9 cellular contexts compared by ENCODE assay signal in the genomic region with DNA sequence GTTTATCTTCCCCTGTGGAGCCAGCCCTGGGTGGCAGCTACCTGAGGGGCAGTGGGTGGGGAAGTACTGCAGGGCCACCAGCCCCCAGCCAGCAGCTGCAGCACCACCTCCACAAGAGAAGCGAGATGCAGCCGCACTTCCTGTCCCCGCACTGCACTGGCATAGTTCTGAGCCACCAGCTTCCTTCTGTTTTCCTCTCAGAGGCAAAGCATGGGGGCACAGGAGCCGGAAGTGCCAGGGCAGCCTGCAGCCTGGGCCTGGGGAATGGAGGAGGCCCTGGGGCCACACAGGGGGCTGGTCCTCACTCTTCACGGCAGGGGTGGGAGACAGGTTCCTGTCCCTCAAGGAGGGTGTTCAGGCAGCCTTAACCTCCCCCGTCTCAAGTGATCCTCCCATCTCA. TPM values are rescaled to one million over a fixed set of nuclear protein-coding genes. Genes with fewer than 3 reads are reported as not detected.
A peak's percentile ranks its signal among the peaks of the same experiment; 100 is the strongest.
DNase-seq lines count a peak whose midpoint lies in the region; ATAC-seq and TF ChIP-seq lines count a peak whose summit lies in the region.
"Had no signal": no experiment of that assay in that cellular context is flagged by ENCODE, and none has a peak within 500 bp of the region (broad histone marks: within the 10 kb centered on the region; RNA-seq: fewer than 3 reads in every experiment).

No MANE protein-coding gene starts in this region.

- H4K8ac ChIP-seq in IMR-90 (ENCODE audit: low read depth in 2 of 2, low read length in 2 of 2) = no peak overlapping the region

- H3K14ac ChIP-seq in IMR-90 (replicated peaks; ENCODE audit: low read depth, low read length) = no peak overlapping the region

- no CpG with 5 or more reads among the region's 6 CpGs for WGBS in IMR-90 (ENCODE audit: extremely low coverage in 2 of 2, insufficient read length in 1 of 2), 2 experiments

- CTCF ChIA-PET in IMR-90 (lab: Yijun Ruan, JAX) = interaction anchor here (0.6 to 0.9 kb wide), 2 partner anchors 20 to 165 kb away, joined by 3 to 4 read pairs; no protein-coding TSS in a partner anchor
- CTCF ChIA-PET in activated CD4-positive, alpha-beta T cell treated with anti-CD3 and anti-CD28 coated beads for 36 hours (lab: Charles Lee) = interaction anchor here (0.6 to 4.7 kb wide), 6 partner anchors 9 to 236 kb away, joined by 3 to 41 read pairs (median 14); a partner anchor contains a TSS

- POLR2A ChIA-PET in IMR-90 (lab: Charles Lee; ENCODE audit: unreplicated experiment) = no interaction called here
- POLR2A ChIA-PET in activated CD4-positive, alpha-beta T cell treated with anti-CD3 and anti-CD28 coated beads for 36 hours (lab: Charles Lee) = interaction anchor here (0.7 to 1.5 kb wide), 6 partner anchors 10 to 1220 kb away, joined by 3 to 8 read pairs (median 4); no protein-coding TSS in a partner anchor

- no peak overlapping the region for H2AFZ ChIP-seq in IMR-90 (replicated peaks; ENCODE audit: low read length, poor library complexity)

- H3K27me3 Mint-ChIP-seq in activated CD4-positive, alpha-beta T cell treated with anti-CD3 and anti-CD28 coated beads for 36 hours = no peaks in the 10 kb centered on the region
- no peaks in the 10 kb centered on the region for H3K27me3 Mint-ChIP-seq in chondrocyte (ENCODE audit: low read depth)

- dilution Hi-C loops in IMR-90 (cut with HindIII; ENCODE audit: low sequenced_read_pairs, unreplicated experiment) = no loop called here

- H3K4me1 ChIP-seq in IMR-90 (ENCODE audit: control insufficient read depth, insufficient read depth, low read length) = peaks cover 3% of the 10 kb centered on the region; the same call in 1 of the 2 replicates

- DNase-seq in IMR-90 (no peak), DMS 273 treated with DMSO at 0.1 percent for 48 hours (lab: John Stamatoyannopoulos, UW) (no peak), NCI-H226 (no peak), retina (no peak), chondrocyte (ENCODE audit: low spot score) (no peak)
- peak; percentile 71 for DNase-seq in activated CD4-positive, alpha-beta T cell treated with anti-CD3 and anti-CD28 coated beads for 36 hours
- DNase-seq in effector CD8-positive, alpha-beta T cell (lab: John Stamatoyannopoulos, UW) = peak; percentile 28
- peak; percentile 51 for DNase-seq in stimulated activated CD4-positive, alpha-beta T cell treated with anti-CD3 and anti-CD28 coated beads, Interleukin-4, amount 100 ng/mL, for 24 hours
- DNase-seq: NCI-H1694 had no signal

- H2BK20ac ChIP-seq in IMR-90 (ENCODE audit: low read depth, low read length) = no peak overlapping the region

- no peak overlapping the region for H3K4me3 ChIP-seq in IMR-90 (ENCODE audit: insufficient read depth, low read depth, low read length)

- intact Hi-C loops in IMR-90 (cut with micrococcal nuclease) = no loop called here
- intact Hi-C loops in activated CD4-positive, alpha-beta T cell treated with anti-CD3 and anti-CD28 coated beads for 36 hours (cut with DNase I, micrococcal nuclease) = no loop called here

- H3K9ac ChIP-seq in IMR-90 (ENCODE audit: low read depth, low read length) = no peak overlapping the region

- peaks cover 16% of the 10 kb centered on the region for H3K36me3 Mint-ChIP-seq in activated CD4-positive, alpha-beta T cell treated with anti-CD3 and anti-CD28 coated beads for 36 hours (ENCODE audit: low read depth)
- peaks cover 9% of the 10 kb centered on the region for H3K36me3 Mint-ChIP-seq in chondrocyte (ENCODE audit: low read depth)

- no peaks in the 10 kb centered on the region for H3K9me3 ChIP-seq in IMR-90 (ENCODE audit: control insufficient read depth, insufficient read depth, low read length)

- peaks cover 46% of the 10 kb centered on the region for H3K4me1 Mint-ChIP-seq in activated CD4-positive, alpha-beta T cell treated with anti-CD3 and anti-CD28 coated beads for 36 hours
- peaks cover 3% of the 10 kb centered on the region for H3K4me1 Mint-ChIP-seq in chondrocyte (ENCODE audit: low read depth)

- H4K5ac ChIP-seq in IMR-90 (ENCODE audit: low read depth, low read length) = no peak overlapping the region

- H3K9me1 ChIP-seq in IMR-90 (ENCODE audit: insufficient read depth, low read length) = peaks cover 2% of the 10 kb centered on the region; the same call in 1 of the 2 replicates

- peak overlapping the region; percentile 33 for H2AK9ac ChIP-seq in IMR-90 (replicated peaks; ENCODE audit: low read depth, low read length, poor library complexity)

- H3K79me1 ChIP-seq in IMR-90 (ENCODE audit: low read depth in 1 of 2, low read length in 2 of 2) = peaks cover 0 to 14% of the 10 kb centered on the region in 2 experiments; a peak in 2 of 4 replicates

- no peak overlapping the region for H4K91ac ChIP-seq in IMR-90 (ENCODE audit: insufficient read depth, low read depth, low read length)

- H2AK5ac ChIP-seq in IMR-90 (ENCODE audit: low read depth, low read length) = no peak overlapping the region; the same call in 1 of the 2 replicates

- peaks cover 53% of the 10 kb centered on the region; the same call in 1 of the 2 replicates for H3K36me3 ChIP-seq in IMR-90 (ENCODE audit: control insufficient read depth, insufficient read depth, low read length)

- no peak overlapping the region for H3K56ac ChIP-seq in IMR-90 (ENCODE audit: extremely low read depth, insufficient read depth, low read length)

- H3K4me2 ChIP-seq in IMR-90 (ENCODE audit: low read depth, low read length) = no peak overlapping the region

- no peak overlapping the region for H2BK15ac ChIP-seq in IMR-90 (ENCODE audit: low read depth, low read length)

- H3K27ac Mint-ChIP-seq in activated CD4-positive, alpha-beta T cell treated with anti-CD3 and anti-CD28 coated beads for 36 hours = peak overlapping the region; percentile 92
- no peak overlapping the region for H3K27ac Mint-ChIP-seq in chondrocyte (ENCODE audit: unreplicated experiment)

- no peak overlapping the region for H3K23ac ChIP-seq in IMR-90 (ENCODE audit: low read depth, low read length)

- no peak for TF ChIP-seq POLR2A in IMR-90 (IDR thresholded peaks at IDR 0.05; ENCODE audit: low read depth, low read length)

- no peak overlapping the region for H3K18ac ChIP-seq in IMR-90 (ENCODE audit: low read depth, low read length)

- no peaks in the 10 kb centered on the region; the same call in 1 of the 2 replicates for H4K20me1 ChIP-seq in IMR-90 (ENCODE audit: insufficient read depth, low read length)

- no peaks in the 10 kb centered on the region for H3K27me3 ChIP-seq in IMR-90 (ENCODE audit: control insufficient read depth, insufficient read depth, low read length)

- no peak for TF ChIP-seq RAD21 in IMR-90 (IDR thresholded peaks at IDR 0.05; ENCODE audit: low read length)

- no peak overlapping the region for H3K27ac ChIP-seq in IMR-90 (ENCODE audit: insufficient read depth, low read length)

- no peak overlapping the region for H2BK120ac ChIP-seq in IMR-90 (ENCODE audit: low read depth, low read length)

- BruUV-seq in IMR-90 (replicated peaks; lab: Mats Ljungman, UMichigan) = no TSS peak

- no peak for ATAC-seq in IMR-90 (ENCODE audit: low read depth)
- peak; percentile 71 for ATAC-seq in activated CD4-positive, alpha-beta T cell treated with anti-CD3 and anti-CD28 coated beads for 36 hours

- H3K9me3 Mint-ChIP-seq in activated CD4-positive, alpha-beta T cell treated with anti-CD3 and anti-CD28 coated beads for 36 hours (ENCODE audit: low read depth) = no peaks in the 10 kb centered on the region
- no peaks in the 10 kb centered on the region for H3K9me3 Mint-ChIP-seq in chondrocyte (ENCODE audit: low read depth)

- in situ Hi-C loops in IMR-90 (cut with MboI; ENCODE audit: low sequenced_read_pairs) = no loop called here

- peak overlapping the region; percentile 20 for H3K4me3 Mint-ChIP-seq in activated CD4-positive, alpha-beta T cell treated with anti-CD3 and anti-CD28 coated beads for 36 hours
- no peak overlapping the region for H3K4me3 Mint-ChIP-seq in chondrocyte (ENCODE audit: unreplicated experiment)

- no peak overlapping the region for H2BK5ac ChIP-seq in IMR-90 (ENCODE audit: low read depth, low read length, poor library complexity, severe bottlenecking)

- TF ChIP-seq CTCF in IMR-90 (conservative IDR thresholded peaks at IDR 0.05; ENCODE audit: low read depth, low read length) (no peak), chondrocyte (IDR thresholded peaks at IDR 0.05) (no peak)

- H3K4ac ChIP-seq in IMR-90 (ENCODE audit: low read depth, low read length) = no peak overlapping the region

RNA-seq across cellular contexts. Expression of a gene that starts 11.9 kb away (rescaled TPM):
- 8.8 and 10.8 TPM in 2 replicates for total RNA-seq in IMR-90 (2012; rRNA removed)
- 30.0 and 33.3 TPM in 2 replicates for polyA plus RNA-seq in IMR-90 (2012; rRNA removed)
- 11.6 and 27.3 TPM in 2 replicates for polyA plus RNA-seq in IMR-90 (2012; cell fraction: cytosol; rRNA removed)
- 67.7 and 113 TPM in 2 replicates for polyA plus RNA-seq in IMR-90 (2012; cell fraction: nucleus; rRNA removed; ENCODE audit: low replicate concordance)
- 10 to 100 TPM; 86.5 to 98.2 TPM for total RNA-seq in activated CD4-positive, alpha-beta T cell treated with anti-CD3 and anti-CD28 coated beads for 36 hours
- 1.6 to 2.7 TPM (median 2.4 TPM) in 3 replicates for total RNA-seq in chondrocyte

RNA-seq across cellular contexts. Expression of a gene that starts 18.9 kb away (rescaled TPM):
- total RNA-seq in IMR-90 (2012; rRNA removed) (17.2 and 19.7 TPM in 2 replicates), chondrocyte (32.0 to 35.9 TPM (median 34.8 TPM) in 3 replicates)
- polyA plus RNA-seq in IMR-90 (2012; rRNA removed) = 48.5 and 50.4 TPM in 2 replicates
- polyA plus RNA-seq in IMR-90 (2012; cell fraction: cytosol; rRNA removed) = 17.9 and 26.5 TPM in 2 replicates
- 243 and 309 TPM in 2 replicates for polyA plus RNA-seq in IMR-90 (2012; cell fraction: nucleus; rRNA removed; ENCODE audit: low replicate concordance)
- total RNA-seq in activated CD4-positive, alpha-beta T cell treated with anti-CD3 and anti-CD28 coated beads for 36 hours = 10 to 100 TPM; 55.4 to 66.6 TPM

RNA-seq across cellular contexts. Expression of a gene that starts 31.0 kb away (rescaled TPM):
- total RNA-seq in IMR-90 (2012; rRNA removed) (5.4 and 5.6 TPM in 2 replicates), chondrocyte (14.8 to 17.2 TPM (median 15.2 TPM) in 3 replicates)
- 24.1 and 26.5 TPM in 2 replicates for polyA plus RNA-seq in IMR-90 (2012; rRNA removed)
- polyA plus RNA-seq in IMR-90 (2012; cell fraction: cytosol; rRNA removed) = 17.9 and 18.9 TPM in 2 replicates
- 4.8 and 10.9 TPM in 2 replicates for polyA plus RNA-seq in IMR-90 (2012; cell fraction: nucleus; rRNA removed; ENCODE audit: low replicate concordance)
- total RNA-seq in activated CD4-positive, alpha-beta T cell treated with anti-CD3 and anti-CD28 coated beads for 36 hours = 10 to 100 TPM; 35.8 to 37.8 TPM

RNA-seq across cellular contexts. Expression of a gene that starts 47.7 kb away (rescaled TPM):
- total RNA-seq in IMR-90 (2012; rRNA removed) = not detected in 2 replicates
- polyA plus RNA-seq in IMR-90 (2012; rRNA removed) = not detected in 2 replicates
- polyA plus RNA-seq in IMR-90 (2012; cell fraction: cytosol; rRNA removed) = not detected in 2 replicates
- polyA plus RNA-seq in IMR-90 (2012; cell fraction: nucleus; rRNA removed; ENCODE audit: low replicate concordance) = not detected in 2 replicates
- not detected for total RNA-seq in activated CD4-positive, alpha-beta T cell treated with anti-CD3 and anti-CD28 coated beads for 36 hours
- total RNA-seq in chondrocyte = not detected in 3 replicates

RNA-seq across cellular contexts. Expression of a gene that starts 47.9 kb away (rescaled TPM):
- 9,081 and 15,383 TPM in 2 replicates for total RNA-seq in IMR-90 (2012; rRNA removed)
- 11,896 and 18,749 TPM in 2 replicates for polyA plus RNA-seq in IMR-90 (2012; rRNA removed)
- polyA plus RNA-seq in IMR-90 (2012; cell fraction: cytosol; rRNA removed) = 53,551 and 65,152 TPM in 2 replicates
- polyA plus RNA-seq in IMR-90 (2012; cell fraction: nucleus; rRNA removed; ENCODE audit: low replicate concordance) = 5,542 and 13,774 TPM in 2 replicates
- total RNA-seq in activated CD4-positive, alpha-beta T cell treated with anti-CD3 and anti-CD28 coated beads for 36 hours = 100 to 1,000 TPM; 522 to 663 TPM
- 1,066 to 2,807 TPM (median 2,760 TPM) in 3 replicates for total RNA-seq in chondrocyte

Comparison
In these comparisons a context has a peak if more than half of its experiments do, and no peak if none do; other contexts are left out.
1. DNase-seq: peak in activated CD4-positive, alpha-beta T cell treated with anti-CD3 and anti-CD28 coated beads for 36 hours (single experiment), effector CD8-positive, alpha-beta T cell (single experiment) and stimulated activated CD4-positive, alpha-beta T cell treated with anti-CD3 and anti-CD28 coated beads, Interleukin-4, amount 100 ng/mL, for 24 hours (single experiment); none in IMR-90 (single experiment), DMS 273 treated with DMSO at 0.1 percent for 48 hours (single experiment), NCI-H226 (single experiment), retina (single experiment) and chondrocyte (single experiment).